10 cellular contexts compared by ENCODE assay signal in the genomic region with DNA sequence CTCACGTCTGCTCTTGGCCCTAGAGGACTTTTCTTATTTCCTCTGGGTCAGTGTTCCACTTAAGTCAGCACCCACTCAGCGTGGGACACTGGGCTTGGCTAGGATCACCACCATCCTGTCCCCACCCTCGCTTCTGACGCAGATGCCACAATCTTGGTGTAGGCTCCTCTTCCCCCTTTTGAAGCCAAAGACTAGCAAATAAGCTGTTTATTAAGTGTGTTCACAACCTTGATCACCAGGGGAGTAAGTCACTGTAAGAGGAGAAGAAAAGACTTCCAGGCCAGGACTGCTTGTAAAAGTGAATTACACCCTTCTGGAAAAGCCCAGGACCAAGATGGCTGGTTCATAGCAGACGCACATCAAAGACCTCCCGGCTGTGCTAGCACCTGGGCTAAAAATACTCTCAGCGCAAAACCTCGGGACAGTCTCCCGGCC.
A peak's percentile ranks its signal among the peaks of the same experiment; 100 is the strongest.
DNase-seq lines count a peak whose midpoint lies in the region; ATAC-seq and TF ChIP-seq lines count a peak whose summit lies in the region.
"Had no signal": no experiment of that assay in that cellular context is flagged by ENCODE, and none has a peak within 500 bp of the region (broad histone marks: within the 10 kb centered on the region; RNA-seq: fewer than 3 reads in every experiment).

No MANE protein-coding gene starts in this region.

- H3K9ac ChIP-seq in mesendoderm (ENCODE audit: low read length): no peak overlapping the region
- no peak overlapping the region for H3K9ac ChIP-seq in GM23248

- no peaks in the 10 kb centered on the region for H3K9me3 Mint-ChIP-seq in activated CD4-positive, alpha-beta T cell treated with anti-CD3 and anti-CD28 coated beads for 36 hours (ENCODE audit: low read depth)

- H4K8ac ChIP-seq in mesendoderm (ENCODE audit: low read depth, low read length): no peak overlapping the region

- no peaks in the 10 kb centered on the region for H4K20me1 ChIP-seq in GM23248 (ENCODE audit: insufficient read depth)

- peak overlapping the region; percentile 96 for H3K27ac Mint-ChIP-seq in activated CD4-positive, alpha-beta T cell treated with anti-CD3 and anti-CD28 coated beads for 36 hours

- no peaks in the 10 kb centered on the region for H3K27me3 Mint-ChIP-seq in activated CD4-positive, alpha-beta T cell treated with anti-CD3 and anti-CD28 coated beads for 36 hours

- intact Hi-C loops in activated CD4-positive, alpha-beta T cell treated with anti-CD3 and anti-CD28 coated beads for 36 hours (cut with DNase I, micrococcal nuclease): loop anchor here in 1 of 2 experiments (1.0 kb wide), 1 partner anchor 8 kb away; no protein-coding TSS in a partner anchor

- H3K23ac ChIP-seq in mesendoderm (ENCODE audit: low read length): no peak overlapping the region

- no peak overlapping the region for H3K4ac ChIP-seq in mesendoderm (ENCODE audit: low read depth, low read length)

- peak overlapping the region; percentile 56 for H3K56ac ChIP-seq in mesendoderm (ENCODE audit: low read length)

- no peak for TF ChIP-seq EP300 in suprapubic skin (IDR thresholded peaks at IDR 0.05)

- peak overlapping the region; percentile 78 for H3K27ac ChIP-seq in caudate nucleus (ENCODE audit: low read depth, low read length)
- H3K27ac ChIP-seq in mesendoderm (ENCODE audit: low read depth, low read length): peak overlapping the region; percentile 36
- peak overlapping the region; percentile 68 for H3K27ac ChIP-seq in suprapubic skin
- H3K27ac ChIP-seq in GM23248: no peak overlapping the region
- H3K27ac ChIP-seq: 22Rv1 had no signal

- no peak overlapping the region for H2BK15ac ChIP-seq in mesendoderm (replicated peaks; ENCODE audit: low read depth)

- peaks cover 18% of the 10 kb centered on the region for H3F3A ChIP-seq in GM23248 (ENCODE audit: insufficient read depth)

- no peak overlapping the region for H3K4me2 ChIP-seq in mesendoderm (ENCODE audit: low read length)
- H3K4me2 ChIP-seq in GM23248 (ENCODE audit: unreplicated experiment): no peak overlapping the region

- peaks cover 28% of the 10 kb centered on the region for H3K79me2 ChIP-seq in mesendoderm (ENCODE audit: control insufficient read depth, insufficient read depth, low read length)
- peaks cover 85% of the 10 kb centered on the region for H3K79me2 ChIP-seq in GM23248 (ENCODE audit: insufficient read depth)

- CTCF ChIA-PET in activated CD4-positive, alpha-beta T cell treated with anti-CD3 and anti-CD28 coated beads for 36 hours (lab: Charles Lee): interaction anchor here (0.8 to 2.2 kb wide), 4 partner anchors 8 to 64 kb away, joined by 3 to 8 read pairs (median 4); no protein-coding TSS in a partner anchor

- H2AK5ac ChIP-seq in mesendoderm (ENCODE audit: low read length): no peak overlapping the region

- H4K5ac ChIP-seq in mesendoderm (ENCODE audit: low read length): no peak overlapping the region

- no peaks in the 10 kb centered on the region for H3K9me2 ChIP-seq in GM23248 (ENCODE audit: insufficient read depth)

- H3K4me3 ChIP-seq in mesendoderm (ENCODE audit: low read length) (no peak overlapping the region), suprapubic skin (no peak overlapping the region), GM23248 (no peak overlapping the region)

- TF ChIP-seq CTCF in suprapubic skin (IDR thresholded peaks at IDR 0.05): no peak

- H2BK5ac ChIP-seq in mesendoderm (ENCODE audit: low read length): no peak overlapping the region

- H3K9me3 ChIP-seq in suprapubic skin: no peaks in the 10 kb centered on the region
- no peaks in the 10 kb centered on the region for H3K9me3 ChIP-seq in GM23248 (ENCODE audit: low read depth)

- TF ChIP-seq POLR2A in suprapubic skin (IDR thresholded peaks at IDR 0.05): no peak

- peaks cover 91% of the 10 kb centered on the region for H3K4me1 Mint-ChIP-seq in activated CD4-positive, alpha-beta T cell treated with anti-CD3 and anti-CD28 coated beads for 36 hours

- no CpG with 5 or more reads among the region's 9 CpGs for WGBS in mesendoderm (ENCODE audit: extremely low coverage, insufficient coverage, low lambda C conversion rate)
- 81% methylated on average over 9 of the region's 9 CpGs for WGBS in suprapubic skin
- WGBS in GM23248 (ENCODE audit: low coverage in 1 of 2, low lambda C conversion rate in 2 of 2, missing lambda C conversion rate in 2 of 2), 2 experiments: 95 to 99% methylated on average over 9 of the region's 9 CpGs

- H3K18ac ChIP-seq in mesendoderm (ENCODE audit: low read length): peak overlapping the region; percentile 24

- H3K4me3 Mint-ChIP-seq in activated CD4-positive, alpha-beta T cell treated with anti-CD3 and anti-CD28 coated beads for 36 hours: peak overlapping the region; percentile 24

- no peaks in the 10 kb centered on the region for H3K36me3 ChIP-seq in mesendoderm (ENCODE audit: control insufficient read depth, insufficient read depth, low read length)
- no peaks in the 10 kb centered on the region for H3K36me3 ChIP-seq in suprapubic skin
- H3K36me3 ChIP-seq in GM23248 (ENCODE audit: low read depth): no peaks in the 10 kb centered on the region

- no peak for DNase-seq in activated CD4-positive, alpha-beta T cell treated with anti-CD3 and anti-CD28 coated beads for 36 hours
- DNase-seq in activated CD4-positive, alpha-beta T cell treated with anti-CD3 and anti-CD28 coated beads, Interleukin-2, amount 50 U/mL, for 1 hour: no peak
- DNase-seq in caudate nucleus (lab: John Stamatoyannopoulos, UW) (peak in 1 of 61 donors; percentile 12), mesendoderm (no peak), suprapubic skin (ENCODE audit: low spot score in 2 of 2) (peak in 1 of 2 donors; percentile 73), GM23248 (no peak)

- H3K4me1 ChIP-seq in mesendoderm (ENCODE audit: control insufficient read depth, low read depth, low read length) (peaks cover 26% of the 10 kb centered on the region), suprapubic skin (peaks cover 74% of the 10 kb centered on the region), GM23248 (ENCODE audit: insufficient read depth) (peaks cover 28% of the 10 kb centered on the region)

- no peak overlapping the region for H2BK120ac ChIP-seq in mesendoderm (ENCODE audit: low read depth, low read length)

- peaks cover 25% of the 10 kb centered on the region for H3K36me3 Mint-ChIP-seq in activated CD4-positive, alpha-beta T cell treated with anti-CD3 and anti-CD28 coated beads for 36 hours (ENCODE audit: low read depth)

- POLR2A ChIA-PET in activated CD4-positive, alpha-beta T cell treated with anti-CD3 and anti-CD28 coated beads for 36 hours (lab: Charles Lee): interaction anchor here (0.7 to 4.7 kb wide), 2 partner anchors 7 to 57 kb away, joined by 3 to 27 read pairs; no protein-coding TSS in a partner anchor

- no peak overlapping the region for H2AFZ ChIP-seq in GM23248

- H3K27me3 ChIP-seq in mesendoderm (ENCODE audit: insufficient read depth, low read length, poor library complexity): no peaks in the 10 kb centered on the region
- no peaks in the 10 kb centered on the region for H3K27me3 ChIP-seq in suprapubic skin
- H3K27me3 ChIP-seq in GM23248 (replicated peaks; ENCODE audit: insufficient read depth): no peaks in the 10 kb centered on the region

- no peak for ATAC-seq in activated CD4-positive, alpha-beta T cell treated with anti-CD3 and anti-CD28 coated beads for 36 hours
- ATAC-seq in GM18520 (IDR thresholded peaks at IDR 0.05; ENCODE audit: unreplicated experiment): no peak
- ATAC-seq in GM21526 (IDR thresholded peaks at IDR 0.05; ENCODE audit: low FRiP score, unreplicated experiment): no peak
- ATAC-seq: SK-N-SH treated with all-trans-retinoic acid at 6 μM for 48 hours had no signal

- peaks cover 27% of the 10 kb centered on the region for H3K79me1 ChIP-seq in mesendoderm (ENCODE audit: low read length)

- in situ Hi-C loops in GM23248 (cut with MboI): no loop called here
